ENCODE assay signal across 2 cellular contexts in genomic region chr3:68403741-68404140, GRCh38.
TF ChIP-seq lines count a peak whose summit lies in the region.

No MANE protein-coding gene starts in this region.

TF ChIP-seq in liver, 16 proteins besides CTCF, POLR2A, EP300 and RAD21:
- TF ChIP-seq JUND (IDR thresholded peaks at IDR 0.05) (no peak), FOXA1 (IDR thresholded peaks at IDR 0.05) (no peak), HNF4A (conservative IDR thresholded peaks at IDR 0.05) (no peak), REST (IDR thresholded peaks at IDR 0.05) (no peak), FOXA2 (IDR thresholded peaks at IDR 0.05) (no peak), ZBTB33 (IDR thresholded peaks at IDR 0.05) (no peak), SP1 (IDR thresholded peaks at IDR 0.05) (peak; percentile 8), EGR1 (IDR thresholded peaks at IDR 0.05; ENCODE audit: low read depth in 2 of 2) (no peak), NR2F2 (IDR thresholded peaks at IDR 0.05) (peak; percentile 87), RXRA (IDR thresholded peaks at IDR 0.05) (peak; percentile 28 to 40), GABPA (IDR thresholded peaks at IDR 0.05 in 1 of 2, conservative IDR thresholded peaks at IDR 0.05 in 1 of 2) (no peak), YY1 (IDR thresholded peaks at IDR 0.05) (no peak)
TF ChIP-seq in liver: peak in this region for 3.

TF ChIP-seq in HepG2, 621 proteins besides CTCF, POLR2A, EP300 and RAD21:
- TF ChIP-seq HOXD1 (CRISPR knock-in tag; IDR thresholded peaks at IDR 0.05) = no peak
- no peak for TF ChIP-seq GMEB1 (CRISPR knock-in tag; IDR thresholded peaks at IDR 0.05; ENCODE audit: borderline replicate concordance)
- no peak for TF ChIP-seq ZNF782 (CRISPR knock-in tag; IDR thresholded peaks at IDR 0.05; ENCODE audit: borderline replicate concordance)
- no peak for TF ChIP-seq ZNF225 (CRISPR knock-in tag; IDR thresholded peaks at IDR 0.05)
- TF ChIP-seq BCLAF1 (IDR thresholded peaks at IDR 0.05) = no peak
- TF ChIP-seq PRDM15 (CRISPR knock-in tag; IDR thresholded peaks at IDR 0.05) = no peak
- TF ChIP-seq ZNF335 (CRISPR knock-in tag; IDR thresholded peaks at IDR 0.05) = no peak
- TF ChIP-seq FOXO4 (CRISPR knock-in tag; conservative IDR thresholded peaks at IDR 0.05) = no peak
- TF ChIP-seq ZFP82 (CRISPR knock-in tag; IDR thresholded peaks at IDR 0.05; ENCODE audit: borderline replicate concordance) = no peak
- TF ChIP-seq KLF13 (CRISPR knock-in tag; IDR thresholded peaks at IDR 0.05) = no peak
- no peak for TF ChIP-seq ZBTB26 (CRISPR knock-in tag; IDR thresholded peaks at IDR 0.05; ENCODE audit: borderline replicate concordance)
- no peak for TF ChIP-seq NFYB (CRISPR knock-in tag; IDR thresholded peaks at IDR 0.05)
TF ChIP-seq in HepG2: peak in this region for 0.
